Comparison of ENCODE assay signal across 13 cellular contexts in the genomic region with DNA sequence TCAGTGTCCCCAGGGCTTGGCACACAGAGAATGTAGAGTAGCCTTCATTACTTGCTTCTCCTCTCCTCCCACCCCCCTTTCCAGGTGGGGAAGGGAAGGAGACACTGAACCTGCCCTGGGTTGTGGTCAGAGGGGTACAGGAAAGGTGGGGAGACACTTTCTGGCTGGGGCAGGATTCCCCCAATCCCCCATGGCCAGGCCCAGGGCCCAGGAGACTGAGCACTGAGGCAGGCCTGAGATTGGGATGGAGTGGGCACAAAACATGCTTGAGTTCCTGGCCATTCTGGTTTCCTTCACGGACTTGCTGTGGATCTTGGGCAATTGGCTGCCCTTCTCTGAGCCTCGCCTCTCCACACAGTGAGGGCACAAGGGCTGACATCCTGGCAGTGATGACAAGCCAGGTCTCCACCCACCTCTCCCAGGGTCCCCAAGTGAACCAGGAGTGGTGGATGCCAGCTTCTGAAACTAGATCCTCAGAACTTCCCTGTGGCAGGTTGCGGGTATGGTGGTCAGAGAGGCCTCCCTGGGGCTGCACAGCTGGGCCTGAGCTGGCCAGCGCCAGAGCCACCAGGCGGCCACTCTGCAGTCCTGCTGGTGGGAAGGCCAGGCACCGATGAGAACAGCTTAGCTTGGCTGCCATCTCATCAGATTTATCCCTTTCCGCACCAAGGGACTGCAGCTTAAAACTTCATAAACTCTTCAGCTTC. TPM values are rescaled to one million over a fixed set of nuclear protein-coding genes. Genes with fewer than 3 reads are reported as not detected.
A peak's percentile ranks its signal among the peaks of the same experiment; 100 is the strongest.
DNase-seq lines count a peak whose midpoint lies in the region; ATAC-seq and TF ChIP-seq lines count a peak whose summit lies in the region.
"Had no signal": no experiment of that assay in that cellular context is flagged by ENCODE, and none has a peak within 500 bp of the region (broad histone marks: within the 10 kb centered on the region; RNA-seq: fewer than 3 reads in every experiment).

No MANE protein-coding gene starts in this region.

- peaks cover 10% of the 10 kb centered on the region for H3K4me1 Mint-ChIP-seq in T-helper 2 cell treated with Interferon-gamma antibody and Interleukin-4, amounts not matched to agents 5 μg/mL and 100 μg/mL, for 36 hours (ENCODE audit: low read depth)
- peaks cover 39% of the 10 kb centered on the region for H3K4me1 Mint-ChIP-seq in osteocyte (ENCODE audit: unreplicated experiment)

- ATAC-seq in HG03039 (IDR thresholded peaks at IDR 0.05; ENCODE audit: unreplicated experiment) = no peak
- ATAC-seq: A549 had no signal

- H3K4me3 ChIP-seq in choroid plexus epithelial cell (ENCODE audit: low read depth, low read length) = no peak overlapping the region
- H3K4me3 ChIP-seq: A549 had no signal

- peak overlapping the region; percentile 94 for H3K4me3 Mint-ChIP-seq in T-helper 2 cell treated with Interferon-gamma antibody and Interleukin-4, amounts not matched to agents 5 μg/mL and 100 μg/mL, for 36 hours
- H3K4me3 Mint-ChIP-seq in osteocyte (ENCODE audit: unreplicated experiment) = peak overlapping the region; percentile 95

- no peaks in the 10 kb centered on the region for H3K27me3 Mint-ChIP-seq in T-helper 2 cell treated with Interferon-gamma antibody and Interleukin-4, amounts not matched to agents 5 μg/mL and 100 μg/mL, for 36 hours (ENCODE audit: low read depth)
- H3K27me3 Mint-ChIP-seq in osteocyte (ENCODE audit: unreplicated experiment) = no peaks in the 10 kb centered on the region

- H3K9me3 Mint-ChIP-seq in T-helper 2 cell treated with Interferon-gamma antibody and Interleukin-4, amounts not matched to agents 5 μg/mL and 100 μg/mL, for 36 hours = no peaks in the 10 kb centered on the region
- H3K9me3 Mint-ChIP-seq in osteocyte (ENCODE audit: unreplicated experiment) = no peaks in the 10 kb centered on the region

- H3K36me3 Mint-ChIP-seq in T-helper 2 cell treated with Interferon-gamma antibody and Interleukin-4, amounts not matched to agents 5 μg/mL and 100 μg/mL, for 36 hours (ENCODE audit: low read depth) = peaks cover 12% of the 10 kb centered on the region
- peaks cover 12% of the 10 kb centered on the region for H3K36me3 Mint-ChIP-seq in osteocyte (ENCODE audit: unreplicated experiment)

- no peak for DNase-seq in T-helper 2 cell treated with Interferon-gamma antibody and Interleukin-4, amounts not matched to agents 5 μg/mL and 100 μg/mL, for 36 hours (ENCODE audit: low spot score)
- DNase-seq in T-helper 2 cell (no peak), MV-4-11 (lab: John Stamatoyannopoulos, UW) (peak; percentile 40), choroid plexus epithelial cell (ENCODE audit: low read depth) (peak; percentile 9), osteocyte (ENCODE audit: extremely low spot score, unreplicated experiment) (no peak), G401 (ENCODE audit: low spot score) (no peak), HuH-7.5 (ENCODE audit: low spot score) (no peak)
- DNase-seq: activated CD8-positive, alpha-beta memory T cell treated with anti-CD3 and anti-CD28 coated beads, Interleukin-2, amount 50 U/mL, for 48 hours; central memory CD4-positive, alpha-beta T cell; NCI-H1694; substantia nigra had no signal

- TF ChIP-seq CTCF in choroid plexus epithelial cell (conservative IDR thresholded peaks at IDR 0.05; ENCODE audit: low read depth, low read length) = no peak
- no peak for TF ChIP-seq CTCF in osteocyte (IDR thresholded peaks at IDR 0.05)

- in situ Hi-C loops in G401 (cut with HindIII; ENCODE audit: low sequenced_read_pairs) = no loop called here

- no peak overlapping the region for H3K27ac Mint-ChIP-seq in T-helper 2 cell treated with Interferon-gamma antibody and Interleukin-4, amounts not matched to agents 5 μg/mL and 100 μg/mL, for 36 hours
- peak overlapping the region; percentile 96 for H3K27ac Mint-ChIP-seq in osteocyte (ENCODE audit: unreplicated experiment)

RNA-seq across cellular contexts. Expression of a gene that starts 9.3 kb away (rescaled TPM):
- 26.7 and 27.2 TPM in 2 replicates for total RNA-seq in osteocyte
- total RNA-seq in G401 (2014; rRNA removed; shearing (Covaris generic)) = 18.4 and 27.6 TPM in 2 replicates

RNA-seq across cellular contexts. Expression of a gene that starts 15.6 kb away (rescaled TPM):
- 116 and 118 TPM in 2 replicates for total RNA-seq in osteocyte
- 136 and 189 TPM in 2 replicates for total RNA-seq in G401 (2014; rRNA removed; shearing (Covaris generic))

RNA-seq across cellular contexts. Expression of a gene that starts 15.9 kb away (rescaled TPM):
- 5.0 and 9.7 TPM in 2 replicates for total RNA-seq in osteocyte
- total RNA-seq in G401 (2014; rRNA removed; shearing (Covaris generic)) = 2.4 and 6.5 TPM in 2 replicates

RNA-seq across cellular contexts. Expression of a gene that starts 29.5 kb away (rescaled TPM):
- total RNA-seq in osteocyte = 28.6 and 31.1 TPM in 2 replicates
- 35.9 TPM in 2 replicates for total RNA-seq in G401 (2014; rRNA removed; shearing (Covaris generic))

Comparison
In these comparisons a context has a peak if more than half of its experiments do, and no peak if none do; other contexts are left out.
1. DNase-seq: peak in MV-4-11 (single experiment) and choroid plexus epithelial cell (single experiment); none in T-helper 2 cell treated with Interferon-gamma antibody and Interleukin-4, amounts not matched to agents 5 μg/mL and 100 μg/mL, for 36 hours (single experiment), T-helper 2 cell (0 of 5), osteocyte (single experiment), G401 (single experiment) and HuH-7.5 (single experiment).